ENCODE assay signal across 8 cellular contexts in the genomic region with DNA sequence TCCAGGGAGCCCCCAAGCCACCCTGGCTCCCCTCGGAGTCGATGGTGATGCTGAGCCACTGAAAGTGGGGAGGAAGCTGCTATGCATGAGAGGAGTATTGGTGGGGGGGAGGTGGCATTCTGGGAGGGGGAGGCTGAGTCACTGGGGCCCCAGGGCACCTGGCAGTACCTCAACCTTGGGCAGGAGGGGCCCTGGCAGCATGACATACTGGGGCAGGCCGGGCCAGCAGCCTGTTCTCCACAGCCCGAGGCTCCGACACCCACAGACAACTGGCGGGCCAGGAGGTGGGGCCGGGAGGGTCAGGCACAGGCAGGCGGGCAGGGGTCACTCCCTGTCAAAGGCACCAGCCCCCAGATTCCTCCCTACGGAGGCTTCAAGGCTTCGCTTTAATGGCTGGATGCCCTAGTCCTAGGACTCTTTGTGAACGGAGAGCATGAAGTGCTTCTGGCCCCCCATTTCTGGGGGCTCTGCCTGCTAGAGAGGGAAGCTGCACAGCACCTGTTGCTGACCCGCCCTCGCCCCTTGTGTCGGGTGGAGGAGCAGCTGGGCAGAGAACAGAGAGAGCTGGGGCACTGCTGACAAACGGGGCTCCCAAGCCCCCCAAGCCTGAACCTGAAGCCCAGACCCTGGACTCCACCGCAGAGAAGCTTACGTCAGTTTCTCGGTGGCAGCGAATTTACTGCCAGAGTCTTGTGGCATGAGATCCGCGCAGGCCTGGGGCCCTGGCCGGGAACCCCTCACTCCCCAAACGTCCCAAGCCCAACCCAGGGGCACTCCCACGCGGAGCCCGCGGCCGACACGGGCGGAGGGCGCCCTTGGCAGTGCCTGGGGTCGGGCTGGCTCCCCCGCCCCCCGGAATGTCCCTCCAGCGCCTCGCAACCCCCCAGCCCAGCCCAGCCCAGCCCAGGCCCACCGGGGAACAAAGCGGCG. TPM values are rescaled to one million over a fixed set of nuclear protein-coding genes. Genes with fewer than 3 reads are reported as not detected.
DNase-seq lines count a peak whose midpoint lies in the region; ATAC-seq and TF ChIP-seq lines count a peak whose summit lies in the region.

No MANE protein-coding gene starts in this region.

- no peak for ATAC-seq in HG03135 (IDR thresholded peaks at IDR 0.05; ENCODE audit: unreplicated experiment)

- peak overlapping the region; percentile 77 for H3K4me3 Mint-ChIP-seq in Calu3 (ENCODE audit: low read depth, unreplicated experiment)

- BruUV-seq in Calu3 (replicated peaks; lab: Mats Ljungman, UMichigan): no TSS peak
- no TSS peak for BruUV-seq in OCI-LY7 (replicated peaks; lab: Mats Ljungman, UMichigan)

- peak overlapping the region; percentile 91 for H3K4me2 ChIP-seq in OCI-LY7 (ENCODE audit: low read length)

- H3K36me3 ChIP-seq in OCI-LY7 (ENCODE audit: insufficient read depth, low read length): peaks cover 14% of the 10 kb centered on the region; the same call in 1 of the 2 replicates
- H3K36me3 ChIP-seq in mesodermal cell (ENCODE audit: control insufficient read depth, insufficient read depth, low read length): peaks cover 38% of the 10 kb centered on the region

- H2AFZ ChIP-seq in OCI-LY7 (ENCODE audit: low read length): no peak overlapping the region

- intact Hi-C loops in Calu3 (cut with micrococcal nuclease; ENCODE audit: unreplicated experiment): loop anchor here (5.0 kb wide), 2 partner anchors 73 to 87 kb away; partner anchors contain the start of gene MYO15B
- intact Hi-C loops in OCI-LY7 (cut with micrococcal nuclease; ENCODE audit: unreplicated experiment): loop anchor here (5.0 kb wide), 2 partner anchors 53 to 227 kb away; partner anchors contain the start of gene SLC25A19

- H3K9me3 ChIP-seq in OCI-LY7 (ENCODE audit: low read length): no peaks in the 10 kb centered on the region
- no peaks in the 10 kb centered on the region for H3K9me3 ChIP-seq in mesodermal cell (ENCODE audit: control insufficient read depth, low read length)

- POLR2A ChIA-PET in OCI-LY7 (lab: Charles Lee): no interaction called here

- peak; percentile 52 for DNase-seq in Calu3
- DNase-seq in OCI-LY7 (ENCODE audit: low spot score): no peak
- DNase-seq in dermis blood vessel endothelial cell: peak; percentile 48
- DNase-seq in activated CD4-positive, CD25-positive, alpha-beta regulatory T cell treated with anti-CD3 and anti-CD28 coated beads, Interleukin-2, amount 50 U/mL, for 72 hours: no peak
- DNase-seq in GM20000 (ENCODE audit: low spot score): no peak
- DNase-seq in NK-92 (lab: John Stamatoyannopoulos, UW; ENCODE audit: unreplicated experiment): no peak

- H3K36me3 Mint-ChIP-seq in Calu3 (ENCODE audit: insufficient read depth, unreplicated experiment): peaks cover 69% of the 10 kb centered on the region

- H3K79me2 ChIP-seq in OCI-LY7 (ENCODE audit: insufficient read depth, low read depth, low read length): peaks cover 6% of the 10 kb centered on the region; the same call in 1 of the 2 replicates

- H3K4me3 ChIP-seq in OCI-LY7 (ENCODE audit: low read depth, low read length, poor library complexity, severe bottlenecking) (peak overlapping the region; percentile 91), mesodermal cell (ENCODE audit: extremely low read depth, insufficient read depth, low read length, poor library complexity, severe bottlenecking) (peak overlapping the region; percentile 80)

- 6 to 15% methylated on average over 23 to 39 of the region's 39 CpGs for WGBS in mesodermal cell (ENCODE audit: insufficient coverage in 2 of 2), 2 experiments

- H3K4me1 Mint-ChIP-seq in Calu3 (ENCODE audit: low read depth, unreplicated experiment): peaks cover 41% of the 10 kb centered on the region

- TF ChIP-seq CTCF in Calu3 (IDR thresholded peaks at IDR 0.05; ENCODE audit: unreplicated experiment): no peak
- TF ChIP-seq CTCF in OCI-LY7 (conservative IDR thresholded peaks at IDR 0.05; ENCODE audit: low read length): no peak
- no peak for TF ChIP-seq CTCF in GM20000 (IDR thresholded peaks at IDR 0.05; ENCODE audit: extremely low read depth, missing control alignments)

- H3K9me3 Mint-ChIP-seq in Calu3 (ENCODE audit: low read depth, unreplicated experiment): no peaks in the 10 kb centered on the region

- no peak overlapping the region for H3K27ac Mint-ChIP-seq in Calu3 (ENCODE audit: unreplicated experiment)

- no peak overlapping the region for H3K27ac ChIP-seq in OCI-LY7 (ENCODE audit: low read depth, low read length, poor library complexity, severe bottlenecking)
- peak overlapping the region; percentile 78 for H3K27ac ChIP-seq in mesodermal cell (ENCODE audit: low read depth, low read length, severe bottlenecking)

- no peaks in the 10 kb centered on the region for H3K27me3 Mint-ChIP-seq in Calu3 (ENCODE audit: unreplicated experiment)

- H3K4me1 ChIP-seq in OCI-LY7 (ENCODE audit: insufficient read depth, low read length, poor library complexity, severe bottlenecking): peaks cover 31% of the 10 kb centered on the region
- peaks cover 25% of the 10 kb centered on the region for H3K4me1 ChIP-seq in mesodermal cell (ENCODE audit: control insufficient read depth, insufficient read depth, low read length, poor library complexity, severe bottlenecking)

- CTCF ChIA-PET in Calu3 (lab: Charles Lee) (interaction anchor here (0.6 to 0.9 kb wide), 2 partner anchors 10 to 33 kb away, joined by 4 to 6 read pairs; partner anchors contain the start of gene LLGL2), OCI-LY7 (lab: Charles Lee; ENCODE audit: unreplicated experiment) (interaction anchor here (0.6 kb wide), 1 partner anchor 335 kb away, joined by 4 read pairs; no protein-coding TSS in a partner anchor)

- H3K9me2 ChIP-seq in OCI-LY7 (ENCODE audit: insufficient read depth, low read length): no peaks in the 10 kb centered on the region

- H4K20me1 ChIP-seq in OCI-LY7 (ENCODE audit: insufficient read depth, low read length): peaks cover 8% of the 10 kb centered on the region; the same call in 1 of the 2 replicates

RNA-seq across cellular contexts. Expression of gene CASKIN2, which starts 0.8 kb away (rescaled TPM):
- total RNA-seq in Calu3 (2022): 30.0 and 30.4 TPM in 2 replicates
- total RNA-seq in OCI-LY7 (2014; rRNA removed; shearing (Covaris generic)): not detected in 2 replicates
- 0.24 and 1.0 TPM in 2 replicates for total RNA-seq in OCI-LY7 (2022)
- 12.1 and 30.4 TPM in 2 replicates for total RNA-seq in dermis blood vessel endothelial cell
- polyA plus RNA-seq in mesodermal cell (2013, experiment 1 of 2): 13.5 TPM
- polyA plus RNA-seq in mesodermal cell (2013, experiment 2 of 2): 12.5 TPM

RNA-seq across cellular contexts. Expression of gene TSEN54, which starts 1.8 kb away (rescaled TPM):
- 52.1 and 55.4 TPM in 2 replicates for total RNA-seq in Calu3 (2022)
- 45.4 and 57.4 TPM in 2 replicates for total RNA-seq in OCI-LY7 (2014; rRNA removed; shearing (Covaris generic))
- total RNA-seq in OCI-LY7 (2022): 57.9 and 69.8 TPM in 2 replicates
- 14.5 and 16.8 TPM in 2 replicates for total RNA-seq in dermis blood vessel endothelial cell
- 31.4 TPM for polyA plus RNA-seq in mesodermal cell (2013, experiment 1 of 2)
- 24.1 TPM for polyA plus RNA-seq in mesodermal cell (2013, experiment 2 of 2)

RNA-seq across cellular contexts. Expression of gene LLGL2, which starts 10.9 kb away (rescaled TPM):
- total RNA-seq in Calu3 (2022): 208 and 251 TPM in 2 replicates
- 10.7 and 12.6 TPM in 2 replicates for total RNA-seq in OCI-LY7 (2014; rRNA removed; shearing (Covaris generic))
- total RNA-seq in OCI-LY7 (2022): 20.9 and 21.6 TPM in 2 replicates
- total RNA-seq in dermis blood vessel endothelial cell: 14.8 and 21.9 TPM in 2 replicates
- 26.5 TPM for polyA plus RNA-seq in mesodermal cell (2013, experiment 1 of 2)
- polyA plus RNA-seq in mesodermal cell (2013, experiment 2 of 2): 26.0 TPM

RNA-seq across cellular contexts. Expression of gene TMEM94, which starts 58.1 kb away (rescaled TPM):
- total RNA-seq in Calu3 (2022) (55.0 and 63.4 TPM in 2 replicates), OCI-LY7 (2022) (109 and 121 TPM in 2 replicates), dermis blood vessel endothelial cell (50.4 and 70.6 TPM in 2 replicates)
- 36.9 and 60.6 TPM in 2 replicates for total RNA-seq in OCI-LY7 (2014; rRNA removed; shearing (Covaris generic))
- 71.3 TPM for polyA plus RNA-seq in mesodermal cell (2013, experiment 1 of 2)
- 65.0 TPM for polyA plus RNA-seq in mesodermal cell (2013, experiment 2 of 2)

Comparison
In these comparisons a context has a peak if more than half of its experiments do, and no peak if none do; other contexts are left out.
1. DNase-seq: peak in Calu3 (single experiment) and dermis blood vessel endothelial cell (single experiment); none in OCI-LY7 (single experiment), activated CD4-positive, CD25-positive, alpha-beta regulatory T cell treated with anti-CD3 and anti-CD28 coated beads, Interleukin-2, amount 50 U/mL, for 72 hours (single experiment), GM20000 (single experiment) and NK-92 (single experiment).